ENCODE assay signal across 28 cellular contexts in genomic region chr3:57391767-57392166, GRCh38.
"Had no signal": no experiment of that assay in that cellular context is flagged by ENCODE, and none has a peak within 500 bp of the region (broad histone marks: within the 10 kb centered on the region; RNA-seq: fewer than 3 reads in every experiment).

No MANE protein-coding gene starts in this region.

- H3K27me3 ChIP-seq: colonic mucosa, esophagus muscularis mucosa, esophagus squamous epithelium, gastrocnemius medialis, heart right ventricle had no signal

- DNase-seq: colonic mucosa; cortex of kidney; dermis blood vessel endothelial cell; dorsolateral prefrontal cortex; effector CD4-positive, alpha-beta T cell; effector CD8-positive, alpha-beta T cell; effector memory CD4-positive, alpha-beta T cell; effector memory CD8-positive, alpha-beta T cell; endodermal cell; erythroblast; esophagus squamous epithelium; foreskin fibroblast; foreskin keratinocyte; foreskin melanocyte; gastrocnemius medialis; glutamatergic neuron; head of caudate nucleus; heart left ventricle; heart right ventricle had no signal

- H3K27ac ChIP-seq: colonic mucosa, coronary artery, dorsolateral prefrontal cortex, epithelial cell of prostate, esophagus muscularis mucosa, esophagus squamous epithelium, foreskin keratinocyte, gastrocnemius medialis, gastroesophageal sphincter, heart left ventricle, heart right ventricle had no signal

- H3K4me1 ChIP-seq: colonic mucosa, esophagus muscularis mucosa, esophagus squamous epithelium, foreskin keratinocyte, gastrocnemius medialis, gastroesophageal sphincter, heart right ventricle had no signal

- H3K9me3 ChIP-seq: colonic mucosa, esophagus squamous epithelium, gastrocnemius medialis, gastroesophageal sphincter, heart left ventricle had no signal

- ATAC-seq: effector memory CD8-positive, alpha-beta T cell; esophagus mucosa; foreskin keratinocyte; gastrocnemius medialis; gastroesophageal sphincter; heart left ventricle; heart right ventricle had no signal

- H3K36me3 ChIP-seq: colonic mucosa, esophagus muscularis mucosa, esophagus squamous epithelium, gastrocnemius medialis, gastroesophageal sphincter, heart left ventricle, heart right ventricle had no signal

- H3K4me3 ChIP-seq: colonic mucosa, coronary artery, dorsolateral prefrontal cortex, esophagus muscularis mucosa, esophagus squamous epithelium, gastrocnemius medialis, gastroesophageal sphincter, heart left ventricle, heart right ventricle had no signal

- FAIRE-seq: colon, endometrium, endothelial cell of umbilical vein, frontal cortex had no signal
